In genomic region chr14:35827678-35828472, GRCh38 we compare ENCODE assay signal across 9 cellular contexts. TPM values are rescaled to one million over a fixed set of nuclear protein-coding genes. Genes with fewer than 3 reads are reported as not detected.
A peak's percentile ranks its signal among the peaks of the same experiment; 100 is the strongest.
DNase-seq lines count a peak whose midpoint lies in the region; TF ChIP-seq lines count a peak whose summit lies in the region.
"Had no signal": no experiment of that assay in that cellular context is flagged by ENCODE, and none has a peak within 500 bp of the region (broad histone marks: within the 10 kb centered on the region; RNA-seq: fewer than 3 reads in every experiment).

No MANE protein-coding gene starts in this region.

- H3K27me3 ChIP-seq in SU-DHL-6 (ENCODE audit: low read length) (no peaks in the 10 kb centered on the region), skeletal muscle satellite cell (ENCODE audit: control insufficient read depth, insufficient read depth, low read length) (no peaks in the 10 kb centered on the region)

- H2AFZ ChIP-seq in SU-DHL-6 (ENCODE audit: low read depth, low read length, severe bottlenecking), result no peak overlapping the region

- H3K9me2 ChIP-seq in SU-DHL-6 (replicated peaks; ENCODE audit: insufficient read depth, low read length), result no peaks in the 10 kb centered on the region

- H3F3A ChIP-seq in SU-DHL-6 (ENCODE audit: insufficient read depth), result peaks cover 7% of the 10 kb centered on the region; the same call in 1 of the 2 replicates

- CTCF ChIA-PET in activated naive CD4-positive, alpha-beta T cell treated with anti-CD3 and anti-CD28 coated beads for 36 hours (lab: Charles Lee), result interaction anchor here (0.6 to 3.7 kb wide), 2 partner anchors 11 to 174 kb away, joined by 3 to 22 read pairs; no protein-coding TSS in a partner anchor

- no peaks in the 10 kb centered on the region for H4K20me1 ChIP-seq in SU-DHL-6 (ENCODE audit: low read depth, low read length)

- TF ChIP-seq CTCF in SU-DHL-6 (IDR thresholded peaks at IDR 0.05; ENCODE audit: insufficient read depth, low read length, poor library complexity, severe bottlenecking), result no peak
- TF ChIP-seq CTCF in fibroblast of mammary gland (conservative IDR thresholded peaks at IDR 0.05; ENCODE audit: control insufficient read depth, insufficient read depth, low read depth, low read length), result no peak

- intact Hi-C loops in activated naive CD4-positive, alpha-beta T cell treated with anti-CD3 and anti-CD28 coated beads for 36 hours (cut with micrococcal nuclease), result loop anchor here (2.0 to 5.0 kb wide), 6 partner anchors 141 to 1366 kb away; partner anchors contain the start of genes EAPP, FAM177A1, INSM2 and PSMA6

- H3K27ac Mint-ChIP-seq in activated naive CD4-positive, alpha-beta T cell treated with anti-CD3 and anti-CD28 coated beads for 36 hours, result peak overlapping the region; percentile 17

- H3K4me3 Mint-ChIP-seq in activated naive CD4-positive, alpha-beta T cell treated with anti-CD3 and anti-CD28 coated beads for 36 hours, result peak overlapping the region; percentile 84

- H3K9me3 ChIP-seq in SU-DHL-6 (ENCODE audit: insufficient read depth, low read length) (no peaks in the 10 kb centered on the region), skeletal muscle satellite cell (replicated peaks; ENCODE audit: low read length) (no peaks in the 10 kb centered on the region)

- peak overlapping the region; percentile 80 for H3K9ac ChIP-seq in SU-DHL-6 (ENCODE audit: low read length)
- peak overlapping the region; percentile 96 for H3K9ac ChIP-seq in skeletal muscle satellite cell (ENCODE audit: low read depth, low read length)

- H3K4me2 ChIP-seq in SU-DHL-6 (ENCODE audit: low read depth, low read length, poor library complexity, severe bottlenecking), result peak overlapping the region; percentile 86
- H3K4me2 ChIP-seq in skeletal muscle satellite cell (ENCODE audit: low read length), result peak overlapping the region; percentile 93

- H3K27me3 Mint-ChIP-seq in activated naive CD4-positive, alpha-beta T cell treated with anti-CD3 and anti-CD28 coated beads for 36 hours (ENCODE audit: low read depth), result no peaks in the 10 kb centered on the region

- peaks cover 14% of the 10 kb centered on the region for H3K4me1 ChIP-seq in skeletal muscle satellite cell (ENCODE audit: control insufficient read depth, insufficient read depth, low read length)

- DNase-seq in activated naive CD4-positive, alpha-beta T cell treated with anti-CD3 and anti-CD28 coated beads for 36 hours, result no peak
- no peak for DNase-seq in activated naive CD4-positive, alpha-beta T cell treated with Interleukin-2 at 50 U/mL for 16 hours
- DNase-seq in fibroblast of mammary gland (ENCODE audit: low read depth) (no peak), hippocampal formation (lab: John Stamatoyannopoulos, UW) (no peak), GM19240 (ENCODE audit: insufficient read length, low spot score) (no peak), D341Med (ENCODE audit: low spot score) (no peak)
- DNase-seq: head of caudate nucleus had no signal

- peaks cover 19% of the 10 kb centered on the region for H3K79me2 ChIP-seq in SU-DHL-6 (ENCODE audit: insufficient read depth, low read length)

- H3K36me3 Mint-ChIP-seq in activated naive CD4-positive, alpha-beta T cell treated with anti-CD3 and anti-CD28 coated beads for 36 hours (ENCODE audit: low read depth), result peaks cover 10% of the 10 kb centered on the region

- H3K27ac ChIP-seq in SU-DHL-6 (ENCODE audit: low read depth, low read length), result no peak overlapping the region

- H3K4me1 Mint-ChIP-seq in activated naive CD4-positive, alpha-beta T cell treated with anti-CD3 and anti-CD28 coated beads for 36 hours (ENCODE audit: low read depth), result peaks cover 29% of the 10 kb centered on the region

- H3K36me3 ChIP-seq in SU-DHL-6 (ENCODE audit: low read length) (peaks cover 2% of the 10 kb centered on the region; the same call in 1 of the 2 replicates), skeletal muscle satellite cell (ENCODE audit: insufficient read depth, low read length) (peaks cover 7% of the 10 kb centered on the region)

- no peaks in the 10 kb centered on the region for H3K9me3 Mint-ChIP-seq in activated naive CD4-positive, alpha-beta T cell treated with anti-CD3 and anti-CD28 coated beads for 36 hours

- H3K4me3 ChIP-seq in SU-DHL-6 (ENCODE audit: insufficient read depth, low read length, poor library complexity, severe bottlenecking) (peak overlapping the region; percentile 80), fibroblast of mammary gland (ENCODE audit: control insufficient read depth, low read depth, low read length) (peak overlapping the region; percentile 93), skeletal muscle satellite cell (ENCODE audit: low read length) (peak overlapping the region; percentile 99)

RNA-seq across cellular contexts. Expression of gene BRMS1L, which starts 1.7 kb away (rescaled TPM):
- total RNA-seq in activated naive CD4-positive, alpha-beta T cell treated with anti-CD3 and anti-CD28 coated beads for 36 hours, result 1 to 10 TPM; 4.4 to 5.3 TPM
- 3.0 and 3.5 TPM in 2 replicates for total RNA-seq in skeletal muscle satellite cell (2012; rRNA removed)

RNA-seq across cellular contexts. Expression of gene RALGAPA1, which starts 18.8 kb away (rescaled TPM):
- 10 to 100 TPM; 18.6 to 21.0 TPM for total RNA-seq in activated naive CD4-positive, alpha-beta T cell treated with anti-CD3 and anti-CD28 coated beads for 36 hours
- 22.1 and 34.1 TPM in 2 replicates for total RNA-seq in skeletal muscle satellite cell (2012; rRNA removed)
